17 cellular contexts compared by ENCODE assay signal in genomic region chr9:133821606-133822438, GRCh38.
DNase-seq lines count a peak whose midpoint lies in the region; ATAC-seq and TF ChIP-seq lines count a peak whose summit lies in the region.
"Had no signal": no experiment of that assay in that cellular context is flagged by ENCODE, and none has a peak within 500 bp of the region (broad histone marks: within the 10 kb centered on the region; RNA-seq: fewer than 3 reads in every experiment).

No MANE protein-coding gene starts in this region.

- H3K27ac Mint-ChIP-seq in immature natural killer cell = no peak overlapping the region
- H3K27ac Mint-ChIP-seq: activated CD4-positive, alpha-beta T cell treated with anti-CD3 and anti-CD28 coated beads, Interleukin-2, amount 10 ng/mL, durations not matched to agents 24 days and 14 days; activated naive CD4-positive, alpha-beta T cell treated with anti-CD3 and anti-CD28 coated beads, Interleukin-2, amount 50 U/mL, for 24 hours had no signal

- no peak overlapping the region for H3K23ac ChIP-seq in mesenchymal stem cell (ENCODE audit: low read length in 2 of 2)

- POLR2A ChIA-PET in HEK293 (lab: Yijun Ruan, JAX) (no interaction called here), RWPE1 (lab: Yijun Ruan, JAX; ENCODE audit: low non-redundant PET) (no interaction called here)

- no peak overlapping the region for H3K14ac ChIP-seq in mesenchymal stem cell (ENCODE audit: low read length in 2 of 2)

- no peak overlapping the region for H3K4ac ChIP-seq in mesenchymal stem cell (ENCODE audit: low read depth in 1 of 2, low read length in 2 of 2)

- H3K4me3 Mint-ChIP-seq in immature natural killer cell = no peak overlapping the region
- H3K4me3 Mint-ChIP-seq: activated CD4-positive, alpha-beta T cell treated with anti-CD3 and anti-CD28 coated beads, Interleukin-2, amount 10 ng/mL, durations not matched to agents 24 days and 14 days; activated naive CD4-positive, alpha-beta T cell treated with anti-CD3 and anti-CD28 coated beads, Interleukin-2, amount 50 U/mL, for 24 hours had no signal

- H3K4me1 Mint-ChIP-seq in immature natural killer cell = no peaks in the 10 kb centered on the region
- H3K4me1 Mint-ChIP-seq: activated CD4-positive, alpha-beta T cell treated with anti-CD3 and anti-CD28 coated beads, Interleukin-2, amount 10 ng/mL, durations not matched to agents 24 days and 14 days; activated naive CD4-positive, alpha-beta T cell treated with anti-CD3 and anti-CD28 coated beads, Interleukin-2, amount 50 U/mL, for 24 hours had no signal

- intact Hi-C loops in psoas muscle (cut with DNase I) = no loop called here

- H3K4me3 ChIP-seq in GM12875 (ENCODE audit: low read depth, low read length) (peak overlapping the region; percentile 21), HEK293 (ENCODE audit: low read depth, low read length) (no peak overlapping the region), mesenchymal stem cell (ENCODE audit: insufficient read depth in 1 of 2, low read depth in 1 of 2, low read length in 2 of 2) (no peak overlapping the region), foreskin fibroblast (ENCODE audit: low read depth in 1 of 2, low read length in 2 of 2) (no peak overlapping the region), psoas muscle (no peak overlapping the region)
- H3K4me3 ChIP-seq: gastrocnemius medialis, suprapubic skin had no signal

- ATAC-seq in HG02884 (IDR thresholded peaks at IDR 0.05; ENCODE audit: unreplicated experiment) = no peak
- no peak for ATAC-seq in psoas muscle
- ATAC-seq: gastrocnemius medialis, left ventricle myocardium superior, SK-N-SH treated with all-trans-retinoic acid at 6 μM for 48 hours had no signal

- H4K8ac ChIP-seq in mesenchymal stem cell (ENCODE audit: low read length) = no peak overlapping the region

- H3K9ac ChIP-seq in mesenchymal stem cell (ENCODE audit: low read length) = no peak overlapping the region

- H3K27ac ChIP-seq in HEK293 (ENCODE audit: extremely low read depth, low read depth, low read length) (no peak overlapping the region), RWPE1 (peak overlapping the region; percentile 43), mesenchymal stem cell (ENCODE audit: low read length, poor library complexity, severe bottlenecking) (peak overlapping the region; percentile 85), psoas muscle (no peak overlapping the region)
- H3K27ac ChIP-seq: gastrocnemius medialis, suprapubic skin had no signal

- peak overlapping the region; percentile 11 for H3K4me2 ChIP-seq in mesenchymal stem cell (ENCODE audit: low read length, poor library complexity, severe bottlenecking)

- H3K27me3 ChIP-seq in mesenchymal stem cell (ENCODE audit: control insufficient read depth in 1 of 2, insufficient read depth in 1 of 2, low read length in 2 of 2) = no peaks in the 10 kb centered on the region
- peaks cover 0 to 24% (median 2%) of the 10 kb centered on the region in 3 donors for H3K27me3 ChIP-seq in psoas muscle (ENCODE audit: insufficient read depth in 3 of 3, low read length in 2 of 3)
- H3K27me3 ChIP-seq: BE2C, suprapubic skin had no signal

- H3K18ac ChIP-seq in mesenchymal stem cell (ENCODE audit: low read depth in 1 of 2, low read length in 2 of 2) = no peak overlapping the region

- H3K9me3 Mint-ChIP-seq in immature natural killer cell = no peaks in the 10 kb centered on the region
- H3K9me3 Mint-ChIP-seq: activated CD4-positive, alpha-beta T cell treated with anti-CD3 and anti-CD28 coated beads, Interleukin-2, amount 10 ng/mL, durations not matched to agents 24 days and 14 days; activated naive CD4-positive, alpha-beta T cell treated with anti-CD3 and anti-CD28 coated beads, Interleukin-2, amount 50 U/mL, for 24 hours had no signal

- H3K36me3 ChIP-seq in HEK293 (ENCODE audit: control insufficient read depth in 2 of 2, insufficient read depth in 1 of 2, low read length in 2 of 2) (peaks cover 0 to 3% of the 10 kb centered on the region in 2 experiments; a peak in 1 of 3 replicates), mesenchymal stem cell (ENCODE audit: control insufficient read depth in 1 of 2, insufficient read depth in 2 of 2, low read depth in 1 of 2, low read length in 2 of 2) (peaks cover 5 to 52% of the 10 kb centered on the region in 2 experiments), psoas muscle (ENCODE audit: insufficient read depth in 1 of 2, low read depth in 1 of 2) (no peaks in the 10 kb centered on the region)
- H3K36me3 ChIP-seq: gastrocnemius medialis, suprapubic skin had no signal

- no peak overlapping the region for H2AFZ ChIP-seq in mesenchymal stem cell (ENCODE audit: low read depth, low read length)

- H3K27me3 Mint-ChIP-seq in immature natural killer cell (ENCODE audit: low read depth in 3 of 3) = peaks cover 0 to 2% (median 2%) of the 10 kb centered on the region in 3 donors
- H3K27me3 Mint-ChIP-seq: activated CD4-positive, alpha-beta T cell treated with anti-CD3 and anti-CD28 coated beads, Interleukin-2, amount 10 ng/mL, durations not matched to agents 24 days and 14 days; activated naive CD4-positive, alpha-beta T cell treated with anti-CD3 and anti-CD28 coated beads, Interleukin-2, amount 50 U/mL, for 24 hours had no signal

- no peak overlapping the region for H4K91ac ChIP-seq in mesenchymal stem cell (ENCODE audit: low read length)

- WGBS in mesenchymal stem cell = 84% methylated on average over 27 of the region's 27 CpGs
- 65 to 70% (median 66%) methylated on average over 27 of the region's 27 CpGs for WGBS in psoas muscle, 3 donors

- CTCF ChIA-PET in HEK293 (lab: Yijun Ruan, JAX) = interaction anchor here (0.6 to 1.5 kb wide), 3 partner anchors 79 to 957 kb away, joined by 3 to 4 read pairs (median 3); no protein-coding TSS in a partner anchor
- CTCF ChIA-PET in RWPE1 (lab: Yijun Ruan, JAX) = no interaction called here

- H2BK120ac ChIP-seq in mesenchymal stem cell (ENCODE audit: low read depth, low read length) = no peak overlapping the region

- peak overlapping the region; percentile 71 for H2BK5ac ChIP-seq in mesenchymal stem cell (ENCODE audit: low read depth, low read length, poor library complexity, severe bottlenecking)

- H2BK12ac ChIP-seq in mesenchymal stem cell (ENCODE audit: low read length in 2 of 2) = no peak overlapping the region

- TF ChIP-seq CTCF in GM12875 (IDR thresholded peaks at IDR 0.05; ENCODE audit: borderline replicate concordance, insufficient read depth, low read depth, low read length) = no peak
- TF ChIP-seq CTCF in HEK293 (tag by site-specific recombination; IDR thresholded peaks at IDR 0.05) = no peak
- TF ChIP-seq CTCF in RWPE1 (conservative IDR thresholded peaks at IDR 0.05; ENCODE audit: low read depth) = no peak
- TF ChIP-seq CTCF in foreskin fibroblast (IDR thresholded peaks at IDR 0.05; ENCODE audit: low read depth, low read length) = no peak
- TF ChIP-seq CTCF in psoas muscle (IDR thresholded peaks at IDR 0.05) = no peak

- peaks cover 47% of the 10 kb centered on the region for H3K79me1 ChIP-seq in mesenchymal stem cell (replicated peaks; ENCODE audit: low read length, poor library complexity, severe bottlenecking)

- H3K9me3 ChIP-seq in HEK293 (ENCODE audit: control insufficient read depth, insufficient read depth, low read depth, low read length) (no peaks in the 10 kb centered on the region), mesenchymal stem cell (ENCODE audit: control insufficient read depth, low read length) (no peaks in the 10 kb centered on the region), psoas muscle (no peaks in the 10 kb centered on the region)
- H3K9me3 ChIP-seq: BE2C, gastrocnemius medialis, suprapubic skin had no signal

- peak overlapping the region; percentile 93 for H2AK5ac ChIP-seq in mesenchymal stem cell (ENCODE audit: low read length, severe bottlenecking)

- no peaks in the 10 kb centered on the region for H3K36me3 Mint-ChIP-seq in immature natural killer cell
- H3K36me3 Mint-ChIP-seq: activated naive CD4-positive, alpha-beta T cell treated with anti-CD3 and anti-CD28 coated beads, Interleukin-2, amount 50 U/mL, for 24 hours had no signal

- no peaks in the 10 kb centered on the region for H3K4me1 ChIP-seq in HEK293 (ENCODE audit: control insufficient read depth, insufficient read depth, low read length)
- H3K4me1 ChIP-seq in mesenchymal stem cell (ENCODE audit: control insufficient read depth, insufficient read depth, low read depth, low read length) = peaks cover 41% of the 10 kb centered on the region
- no peaks in the 10 kb centered on the region for H3K4me1 ChIP-seq in psoas muscle
- H3K4me1 ChIP-seq: gastrocnemius medialis, suprapubic skin had no signal

- DNase-seq in RWPE1 (ENCODE audit: low spot score) = no peak
- no peak for DNase-seq in mesenchymal stem cell
- DNase-seq in foreskin fibroblast = no peak
- DNase-seq in immature natural killer cell = no peak
- DNase-seq in psoas muscle = no peak
- DNase-seq: activated CD4-positive, alpha-beta T cell treated with anti-CD3 and anti-CD28 coated beads, Interleukin-2, amount 10 ng/mL, durations not matched to agents 24 days and 14 days; BE2C; gastrocnemius medialis; Kasumi-1; left ventricle myocardium superior; NCI-H526 had no signal

- H2BK15ac ChIP-seq in mesenchymal stem cell (ENCODE audit: low read depth, poor library complexity, severe bottlenecking) = no peak overlapping the region

TF ChIP-seq in HEK293, 187 proteins besides CTCF, POLR2A, EP300 and RAD21:
- no peak for TF ChIP-seq ZNF701 (tag by site-specific recombination; IDR thresholded peaks at IDR 0.05)
- TF ChIP-seq ZFHX2 (tag by site-specific recombination; conservative IDR thresholded peaks at IDR 0.05) = peak; percentile 71
- TF ChIP-seq ZNF621 (tag by site-specific recombination; IDR thresholded peaks at IDR 0.05) = no peak
- peak; percentile 71 for TF ChIP-seq EGR2 (tag by site-specific recombination; IDR thresholded peaks at IDR 0.05; ENCODE audit: low read depth)

Comparison
In these comparisons a context has a peak if more than half of its experiments do, and no peak if none do; other contexts are left out.
1. H3K27ac ChIP-seq: peak in RWPE1 (single experiment) and mesenchymal stem cell (single experiment); none in HEK293 (single experiment) and psoas muscle (single experiment).